Comparison of ENCODE assay signal across 1 cellular context in genomic region chr5:132394681-132395259, GRCh38.
TF ChIP-seq lines count a peak whose summit lies in the region.

No MANE protein-coding gene starts in this region.

TF ChIP-seq in SK-N-SH, 30 proteins besides CTCF, POLR2A, EP300 and RAD21 (continued from another document):
- no peak for TF ChIP-seq USF2 (IDR thresholded peaks at IDR 0.05; ENCODE audit: borderline replicate concordance, low read depth, low read length)
- TF ChIP-seq FOXJ3 (CRISPR knock-in tag; IDR thresholded peaks at IDR 0.05) = no peak
- no peak for TF ChIP-seq CHD2 (IDR thresholded peaks at IDR 0.05; ENCODE audit: low read length, partially characterized antibody)
- TF ChIP-seq, protein P1, sequence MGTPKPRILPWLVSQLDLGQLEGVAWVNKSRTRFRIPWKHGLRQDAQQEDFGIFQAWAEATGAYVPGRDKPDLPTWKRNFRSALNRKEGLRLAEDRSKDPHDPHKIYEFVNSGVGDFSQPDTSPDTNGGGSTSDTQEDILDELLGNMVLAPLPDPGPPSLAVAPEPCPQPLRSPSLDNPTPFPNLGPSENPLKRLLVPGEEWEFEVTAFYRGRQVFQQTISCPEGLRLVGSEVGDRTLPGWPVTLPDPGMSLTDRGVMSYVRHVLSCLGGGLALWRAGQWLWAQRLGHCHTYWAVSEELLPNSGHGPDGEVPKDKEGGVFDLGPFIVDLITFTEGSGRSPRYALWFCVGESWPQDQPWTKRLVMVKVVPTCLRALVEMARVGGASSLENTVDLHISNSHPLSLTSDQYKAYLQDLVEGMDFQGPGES (IDR thresholded peaks at IDR 0.05; ENCODE audit: low read depth, low read length) = no peak
- TF ChIP-seq JUND (IDR thresholded peaks at IDR 0.05) = no peak
- TF ChIP-seq TEAD4 (IDR thresholded peaks at IDR 0.05; ENCODE audit: borderline replicate concordance, insufficient read depth) = no peak
- no peak for TF ChIP-seq MEF2A (IDR thresholded peaks at IDR 0.05; ENCODE audit: borderline replicate concordance, low read depth)
- no peak for TF ChIP-seq PBX3 (IDR thresholded peaks at IDR 0.05)
- no peak for TF ChIP-seq FOXM1 (IDR thresholded peaks at IDR 0.05; ENCODE audit: low read depth)
